In the genomic region with DNA sequence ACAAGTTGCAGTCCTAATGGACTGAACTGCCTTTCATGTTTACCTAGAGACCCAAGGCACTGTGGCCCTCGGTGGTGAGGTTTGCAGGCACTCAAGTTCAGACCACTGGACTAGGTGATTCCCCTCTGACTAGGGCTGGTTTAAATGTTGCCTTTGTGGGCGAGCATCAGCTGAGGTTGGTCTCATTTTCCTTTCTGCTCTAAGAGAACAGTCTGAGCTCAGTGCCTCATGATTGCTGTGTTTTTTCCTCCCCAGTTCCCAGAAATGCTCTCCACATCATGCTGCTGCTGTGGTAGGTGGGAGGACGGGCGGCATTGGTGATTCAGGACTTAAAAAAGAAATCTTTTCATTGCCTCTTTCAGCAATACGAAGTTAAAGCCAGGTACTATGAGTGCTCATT, we compare ENCODE assay signal across 14 cellular contexts.
A peak's percentile ranks its signal among the peaks of the same experiment; 100 is the strongest.
DNase-seq lines count a peak whose midpoint lies in the region; ATAC-seq, FAIRE-seq and TF ChIP-seq lines count a peak whose summit lies in the region.
"Had no signal": no experiment of that assay in that cellular context is flagged by ENCODE, and none has a peak within 500 bp of the region (broad histone marks: within the 10 kb centered on the region; RNA-seq: fewer than 3 reads in every experiment).

No MANE protein-coding gene starts in this region.

- no peak for TF ChIP-seq CTCF in activated CD8-positive, alpha-beta T cell treated with anti-CD3 and anti-CD28 coated beads for 36 hours (IDR thresholded peaks at IDR 0.05)
- TF ChIP-seq CTCF in mucosa of descending colon (IDR thresholded peaks at IDR 0.05) = no peak

- intact Hi-C loops in activated CD8-positive, alpha-beta T cell treated with anti-CD3 and anti-CD28 coated beads for 36 hours (cut with micrococcal nuclease) = no loop called here
- intact Hi-C loops in mucosa of descending colon (cut with DNase I, micrococcal nuclease) = no loop called here

- H3K27ac ChIP-seq in CD8-positive, alpha-beta memory T cell (ENCODE audit: low read depth, low read length) = no peak overlapping the region
- H3K27ac ChIP-seq: esophagus squamous epithelium, upper lobe of left lung had no signal

- H3K9me3 ChIP-seq in mucosa of descending colon = no peaks in the 10 kb centered on the region
- no peaks in the 10 kb centered on the region for H3K9me3 ChIP-seq in CD8-positive, alpha-beta memory T cell (ENCODE audit: low read length)
- H3K9me3 ChIP-seq: esophagus squamous epithelium, upper lobe of left lung had no signal

- TF ChIP-seq POLR2A in GM12891 (IDR thresholded peaks at IDR 0.05; ENCODE audit: low read depth, low read length) = peak; percentile 65

- no peak overlapping the region for H3K4me3 Mint-ChIP-seq in activated CD8-positive, alpha-beta T cell treated with anti-CD3 and anti-CD28 coated beads for 36 hours
- H3K4me3 Mint-ChIP-seq in CD8-positive, alpha-beta memory T cell = no peak overlapping the region
- H3K4me3 Mint-ChIP-seq: CD14-positive monocyte had no signal

- peaks cover 2% of the 10 kb centered on the region for H3K36me3 Mint-ChIP-seq in activated CD8-positive, alpha-beta T cell treated with anti-CD3 and anti-CD28 coated beads for 36 hours (ENCODE audit: low read depth)
- H3K36me3 Mint-ChIP-seq in CD8-positive, alpha-beta memory T cell = peaks cover 0 to 21% (median 3%) of the 10 kb centered on the region in 3 donors
- H3K36me3 Mint-ChIP-seq: CD14-positive monocyte had no signal

- peak; percentile 96 for FAIRE-seq in GM12891 (lab: Jason Lieb, UNC)
- FAIRE-seq: astrocyte had no signal

- POLR2A ChIA-PET in activated CD8-positive, alpha-beta T cell treated with anti-CD3 and anti-CD28 coated beads for 36 hours (lab: Charles Lee) = interaction anchor here (0.6 kb wide), 1 partner anchor 636 kb away, joined by 3 read pairs; no protein-coding TSS in a partner anchor
- POLR2A ChIA-PET in CD8-positive, alpha-beta memory T cell (lab: Charles Lee) = no interaction called here

- peak; percentile 96 for ATAC-seq in GM19351 (IDR thresholded peaks at IDR 0.05; ENCODE audit: unreplicated experiment)
- peak; percentile 94 for ATAC-seq in HG02943 (IDR thresholded peaks at IDR 0.05; ENCODE audit: low read depth, unreplicated experiment)
- peak; percentile 98 for ATAC-seq in activated CD8-positive, alpha-beta T cell treated with anti-CD3 and anti-CD28 coated beads for 36 hours
- ATAC-seq in mucosa of descending colon = no peak

- CTCF ChIA-PET in activated CD8-positive, alpha-beta T cell treated with anti-CD3 and anti-CD28 coated beads for 36 hours (lab: Charles Lee) = interaction anchor here (2.2 to 2.5 kb wide), 2 partner anchors 34 to 69 kb away, joined by 6 to 9 read pairs; no protein-coding TSS in a partner anchor
- CTCF ChIA-PET in CD8-positive, alpha-beta memory T cell (lab: Charles Lee) = no interaction called here

- no peak overlapping the region for H3K4me3 ChIP-seq in mucosa of descending colon
- no peak overlapping the region for H3K4me3 ChIP-seq in CD8-positive, alpha-beta memory T cell (ENCODE audit: low read length)
- H3K4me3 ChIP-seq: esophagus squamous epithelium, lung, upper lobe of left lung had no signal

- H3K9me3 Mint-ChIP-seq in activated CD8-positive, alpha-beta T cell treated with anti-CD3 and anti-CD28 coated beads for 36 hours = peaks cover 3% of the 10 kb centered on the region
- peaks cover 0 to 10% (median 3%) of the 10 kb centered on the region in 5 donors for H3K9me3 Mint-ChIP-seq in CD8-positive, alpha-beta memory T cell

- peaks cover 8% of the 10 kb centered on the region for H3K4me1 Mint-ChIP-seq in activated CD8-positive, alpha-beta T cell treated with anti-CD3 and anti-CD28 coated beads for 36 hours (ENCODE audit: low read depth)
- no peaks in the 10 kb centered on the region for H3K4me1 Mint-ChIP-seq in CD8-positive, alpha-beta memory T cell
- H3K4me1 Mint-ChIP-seq: CD14-positive monocyte had no signal

- DNase-seq in GM12891 (ENCODE audit: insufficient read length, low spot score) (no peak), HT-29 (ENCODE audit: low spot score) (no peak), mucosa of descending colon (no peak), dermis blood vessel endothelial cell (no peak)
- DNase-seq in activated CD8-positive, alpha-beta T cell treated with anti-CD3 and anti-CD28 coated beads for 36 hours = peak; percentile 78
- no peak for DNase-seq in CD8-positive, alpha-beta memory T cell
- DNase-seq: esophagus squamous epithelium, NCI-H2081, upper lobe of left lung had no signal

- H3K27me3 ChIP-seq in CD8-positive, alpha-beta memory T cell (ENCODE audit: insufficient read depth, low read length, poor library complexity, severe bottlenecking) = no peaks in the 10 kb centered on the region
- H3K27me3 ChIP-seq: esophagus squamous epithelium, upper lobe of left lung had no signal

- H3K4me1 ChIP-seq in mucosa of descending colon (ENCODE audit: low read depth) = no peaks in the 10 kb centered on the region
- H3K4me1 ChIP-seq in CD8-positive, alpha-beta memory T cell (ENCODE audit: insufficient read depth, low read length) = no peaks in the 10 kb centered on the region
- H3K4me1 ChIP-seq: esophagus squamous epithelium, upper lobe of left lung had no signal

- H3K27me3 Mint-ChIP-seq in activated CD8-positive, alpha-beta T cell treated with anti-CD3 and anti-CD28 coated beads for 36 hours = no peaks in the 10 kb centered on the region
- peaks cover 6 to 14% of the 10 kb centered on the region in 2 donors for H3K27me3 Mint-ChIP-seq in CD8-positive, alpha-beta memory T cell

- H3K27ac Mint-ChIP-seq in activated CD8-positive, alpha-beta T cell treated with anti-CD3 and anti-CD28 coated beads for 36 hours = peak overlapping the region; percentile 19
- no peak overlapping the region for H3K27ac Mint-ChIP-seq in CD8-positive, alpha-beta memory T cell
- H3K27ac Mint-ChIP-seq: CD14-positive monocyte had no signal

- no peaks in the 10 kb centered on the region for H3K36me3 ChIP-seq in mucosa of descending colon (ENCODE audit: low read depth)
- H3K36me3 ChIP-seq in CD8-positive, alpha-beta memory T cell (ENCODE audit: insufficient read depth, low read length) = no peaks in the 10 kb centered on the region
- H3K36me3 ChIP-seq: esophagus squamous epithelium, upper lobe of left lung had no signal

TF ChIP-seq in GM12891, 5 proteins besides CTCF, POLR2A, EP300 and RAD21:
- TF ChIP-seq SPI1 (IDR thresholded peaks at IDR 0.05; ENCODE audit: low read depth, low read length) (no peak), PAX5 (IDR thresholded peaks at IDR 0.05; ENCODE audit: insufficient read depth, low read length, severe bottlenecking) (no peak), POLR2AphosphoS5 (IDR thresholded peaks at IDR 0.05; ENCODE audit: low read depth, low read length) (peak; percentile 71), POU2F2 (IDR thresholded peaks at IDR 0.05; ENCODE audit: low read depth, low read length) (peak; percentile 62; the same call in 1 of the 2 replicates), TAF1 (IDR thresholded peaks at IDR 0.05; ENCODE audit: low read depth, low read length) (0 out of 2 replicates have a peak, but pooled peaks have one; percentile 54)
